19 cellular contexts compared by ENCODE assay signal in the genomic region with DNA sequence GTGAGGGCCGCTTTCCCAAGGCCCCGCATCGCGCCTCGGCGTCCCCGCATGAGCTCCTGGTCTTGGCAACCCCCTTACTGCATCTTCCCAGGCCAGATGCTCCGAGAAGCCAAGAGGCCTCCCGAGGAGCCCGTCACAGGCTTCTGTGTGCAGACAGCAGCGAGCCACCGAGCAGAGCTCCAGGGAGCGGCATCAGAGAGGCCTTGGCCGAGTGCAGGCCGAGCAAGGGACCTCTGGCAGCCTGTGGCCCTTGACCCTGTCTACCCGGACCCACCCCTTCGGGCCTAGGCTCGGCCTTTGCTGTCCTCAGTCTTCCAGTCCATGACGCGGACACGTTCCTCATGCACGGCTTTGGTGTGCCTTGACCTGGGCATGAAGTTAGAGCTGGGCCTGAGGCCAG.
"Had no signal": no experiment of that assay in that cellular context is flagged by ENCODE, and none has a peak within 500 bp of the region (broad histone marks: within the 10 kb centered on the region; RNA-seq: fewer than 3 reads in every experiment).

No MANE protein-coding gene starts in this region.

- H3K36me3 ChIP-seq: MG63, Peyer's patch, SJSA1 had no signal

- H3K9me3 ChIP-seq: MG63, Peyer's patch, SJSA1 had no signal

- H3K27me3 ChIP-seq: MG63, Peyer's patch, SJSA1 had no signal

- H3K4me3 ChIP-seq: MG63, Peyer's patch, SJSA1, SK-N-MC had no signal

- ATAC-seq: PC-3, Right ventricle myocardium inferior had no signal

- H3K27ac ChIP-seq: HL-60, Peyer's patch, SJSA1 had no signal

- DNase-seq: Karpas-422; KG1; MG63; NCI-H1092 treated with DMSO at 0.1 percent for 48 hours; NCI-H1436; NCI-H187; NCI-H2029; NCI-H2081 treated with DMSO at 0.1 percent for 48 hours; NCI-H524; NCI-H69; NCI-H774; NK-92 treated with Interleukin-12 subunit alpha and Interleukin-12 subunit beta, amount 100 ng/mL, for 24 hours; PC-3; Peyer's patch; SHP77 treated with DMSO at 0.1 percent for 48 hours had no signal
